Comparison of ENCODE assay signal across 8 cellular contexts in genomic region chr10:73358331-73359279, GRCh38. TPM values are rescaled to one million over a fixed set of nuclear protein-coding genes. Genes with fewer than 3 reads are reported as not detected.
DNase-seq lines count a peak whose midpoint lies in the region; ATAC-seq and TF ChIP-seq lines count a peak whose summit lies in the region.

Gene CFAP70 (minus strand): TSS chr10:73358864. CDS start chr10:73354796, 4,068 bp downstream.

- POLR2A ChIA-PET in activated CD4-positive, alpha-beta T cell treated with anti-CD3 and anti-CD28 coated beads for 36 hours (lab: Charles Lee), result no interaction called here

- H3K27me3 Mint-ChIP-seq in activated CD4-positive, alpha-beta T cell treated with anti-CD3 and anti-CD28 coated beads for 36 hours, result no peaks in the 10 kb centered on the region

- ATAC-seq in HG03432 (IDR thresholded peaks at IDR 0.05; ENCODE audit: unreplicated experiment), result peak; percentile 87
- peak; percentile 100 for ATAC-seq in activated CD4-positive, alpha-beta T cell treated with anti-CD3 and anti-CD28 coated beads for 36 hours

- H3K9me3 Mint-ChIP-seq in activated CD4-positive, alpha-beta T cell treated with anti-CD3 and anti-CD28 coated beads for 36 hours (ENCODE audit: low read depth), result no peaks in the 10 kb centered on the region

- peaks cover 7% of the 10 kb centered on the region for H3K36me3 Mint-ChIP-seq in activated CD4-positive, alpha-beta T cell treated with anti-CD3 and anti-CD28 coated beads for 36 hours (ENCODE audit: low read depth)

- peak within 1 kb of the TSS; percentile 84 for H3K27ac Mint-ChIP-seq in activated CD4-positive, alpha-beta T cell treated with anti-CD3 and anti-CD28 coated beads for 36 hours

- intact Hi-C loops in activated CD4-positive, alpha-beta T cell treated with anti-CD3 and anti-CD28 coated beads for 36 hours (cut with DNase I, micrococcal nuclease), result loop anchor here (1.0 to 5.0 kb wide), 9 partner anchors 54 to 268 kb away; partner anchors contain the start of genes ANXA7 (in 2 of the 2), MRPS16 (in 2 of the 2), DNAJC9 (in 1 of the 2) and ECD (in 1 of the 2)

- DNase-seq in AG09319 (ENCODE audit: extremely low read depth, low read depth) (peak; percentile 90), NCI-H510A treated with DMSO at 0.1 percent for 48 hours (lab: John Stamatoyannopoulos, UW) (peak; percentile 98), choroid plexus epithelial cell (ENCODE audit: low read depth) (peak; percentile 98), kidney glomerular epithelial cell (lab: John Stamatoyannopoulos, UW) (peak; percentile 88)
- peak; percentile 96 for DNase-seq in activated CD4-positive, alpha-beta T cell treated with anti-CD3 and anti-CD28 coated beads for 36 hours
- peak; percentile 94 for DNase-seq in stimulated activated CD4-positive, alpha-beta T cell treated with anti-CD3 and anti-CD28 coated beads, Interleukin-15, amount 100 ng/mL, for 24 hours

- peak within 1 kb of the TSS; percentile 97 for H3K4me3 Mint-ChIP-seq in activated CD4-positive, alpha-beta T cell treated with anti-CD3 and anti-CD28 coated beads for 36 hours

- H3K4me1 Mint-ChIP-seq in activated CD4-positive, alpha-beta T cell treated with anti-CD3 and anti-CD28 coated beads for 36 hours, result peaks cover 14% of the 10 kb centered on the region

- peak; percentile 73 for TF ChIP-seq POLR2A in GM19099 (IDR thresholded peaks at IDR 0.05; ENCODE audit: extremely low read depth, insufficient read length, low read depth)

- CTCF ChIA-PET in activated CD4-positive, alpha-beta T cell treated with anti-CD3 and anti-CD28 coated beads for 36 hours (lab: Charles Lee), result interaction anchor here (0.6 to 1.4 kb wide), 7 partner anchors 8 to 253 kb away, joined by 3 read pairs; no protein-coding TSS in a partner anchor

- TF ChIP-seq CTCF in AG09319 (IDR thresholded peaks at IDR 0.05; ENCODE audit: low read depth, low read length) (no peak), choroid plexus epithelial cell (conservative IDR thresholded peaks at IDR 0.05; ENCODE audit: low read depth, low read length) (no peak)

- H3K4me3 ChIP-seq in choroid plexus epithelial cell (ENCODE audit: low read depth, low read length), result peak within 1 kb of the TSS; percentile 85

RNA-seq across cellular contexts. Expression of gene CFAP70, which starts in this region (rescaled TPM):
- under 1 TPM; 0.58 to 0.71 TPM for total RNA-seq in activated CD4-positive, alpha-beta T cell treated with anti-CD3 and anti-CD28 coated beads for 36 hours

Comparison
In these comparisons a context has a peak if more than half of its experiments do, and no peak if none do; other contexts are left out.
1. Peak in every context shown above with its lines: DNase-seq, ATAC-seq and H3K4me3 ChIP-seq.
2. Peak in DNase-seq and ATAC-seq in activated CD4-positive, alpha-beta T cell treated with anti-CD3 and anti-CD28 coated beads for 36 hours; RNA of the gene not detected or under 1 TPM.